19 cellular contexts compared by ENCODE assay signal in the genomic region with DNA sequence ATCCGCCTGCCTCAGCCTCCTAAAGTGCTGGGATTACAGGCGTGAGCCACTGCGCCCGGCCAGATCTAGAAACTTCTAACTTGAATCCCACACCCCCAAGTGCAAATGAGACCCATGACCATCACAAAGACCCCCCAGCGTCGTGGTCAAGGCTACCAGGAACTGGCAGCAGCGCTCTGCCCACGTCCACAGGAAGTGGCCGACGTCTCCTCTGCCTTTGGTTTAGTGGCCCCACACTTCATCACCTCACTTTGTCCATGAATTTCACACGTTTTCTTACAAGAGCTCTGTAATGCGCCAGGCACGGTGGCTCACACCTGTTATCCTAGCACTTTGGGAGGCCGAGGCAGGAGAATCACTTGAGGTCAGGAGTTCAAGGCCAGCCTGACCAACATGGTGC.
"Had no signal": no experiment of that assay in that cellular context is flagged by ENCODE, and none has a peak within 500 bp of the region (broad histone marks: within the 10 kb centered on the region; RNA-seq: fewer than 3 reads in every experiment).

No MANE protein-coding gene starts in this region.

- H3K36me3 ChIP-seq: lower lobe of right lung, ovary, right atrium auricular region had no signal

- H3K4me1 ChIP-seq: psoas muscle had no signal

- H3K9me3 ChIP-seq: lower lobe of right lung, mucosa of descending colon, psoas muscle, right atrium auricular region had no signal

- ATAC-seq: activated CD8-positive, alpha-beta T cell treated with anti-CD3 and anti-CD28 coated beads, Interleukin-2, amount 10 ng/mL, durations not matched to agents 7 days and 5 days had no signal

- DNase-seq: activated CD4-positive, alpha-beta T cell treated with anti-CD3 and anti-CD28 coated beads, Interleukin-2, amount 50 U/mL, for 1 hour; activated CD4-positive, CD25-positive, alpha-beta regulatory T cell treated with anti-CD3 and anti-CD28 coated beads, Interleukin-2, amount 50 U/mL, for 72 hours; activated CD8-positive, alpha-beta T cell treated with anti-CD3 and anti-CD28 coated beads, Interleukin-2, amount 10 ng/mL, durations not matched to agents 7 days and 5 days; activated naive CD4-positive, alpha-beta T cell treated with Interleukin-2 at 50 U/mL for 16 hours; activated naive CD8-positive, alpha-beta T cell treated with anti-CD3 and anti-CD28 coated beads for 36 hours; cerebellar nuclear complex; cortex of kidney; foreskin fibroblast; lower lobe of right lung; mesendoderm; mucosa of descending colon; ovary; spleen; stimulated activated CD4-positive, alpha-beta T cell treated with anti-CD3 and anti-CD28 coated beads, Interleukin-4, amount 100 ng/mL, for 24 hours; stimulated activated naive CD8-positive, alpha-beta T cell treated with anti-CD3 and anti-CD28 coated beads, Interleukin-15, Interleukin-2, amounts not matched to agents 100 U/mL and 50 U/mL, for 24 hours; T-helper 2 cell; upper lobe of left lung had no signal

- H3K4me3 ChIP-seq: mucosa of descending colon, ovary, psoas muscle had no signal

- H3K27ac ChIP-seq: lower lobe of right lung, ovary, psoas muscle, right atrium auricular region had no signal

- H3K27ac Mint-ChIP-seq: activated CD8-positive, alpha-beta T cell treated with anti-CD3 and anti-CD28 coated beads, Interleukin-2, amount 10 ng/mL, durations not matched to agents 7 days and 5 days; activated naive CD8-positive, alpha-beta T cell treated with anti-CD3 and anti-CD28 coated beads for 36 hours had no signal

- H3K9me3 Mint-ChIP-seq: activated naive CD8-positive, alpha-beta T cell treated with anti-CD3 and anti-CD28 coated beads for 36 hours had no signal

- H3K4me3 Mint-ChIP-seq: activated CD8-positive, alpha-beta T cell treated with anti-CD3 and anti-CD28 coated beads, Interleukin-2, amount 10 ng/mL, durations not matched to agents 7 days and 5 days; activated naive CD8-positive, alpha-beta T cell treated with anti-CD3 and anti-CD28 coated beads for 36 hours had no signal

- H3K27me3 ChIP-seq: ovary, right atrium auricular region, spleen, upper lobe of left lung had no signal

- H3K27me3 Mint-ChIP-seq: activated naive CD8-positive, alpha-beta T cell treated with anti-CD3 and anti-CD28 coated beads for 36 hours had no signal
